ENCODE assay signal across 8 cellular contexts in the genomic region with DNA sequence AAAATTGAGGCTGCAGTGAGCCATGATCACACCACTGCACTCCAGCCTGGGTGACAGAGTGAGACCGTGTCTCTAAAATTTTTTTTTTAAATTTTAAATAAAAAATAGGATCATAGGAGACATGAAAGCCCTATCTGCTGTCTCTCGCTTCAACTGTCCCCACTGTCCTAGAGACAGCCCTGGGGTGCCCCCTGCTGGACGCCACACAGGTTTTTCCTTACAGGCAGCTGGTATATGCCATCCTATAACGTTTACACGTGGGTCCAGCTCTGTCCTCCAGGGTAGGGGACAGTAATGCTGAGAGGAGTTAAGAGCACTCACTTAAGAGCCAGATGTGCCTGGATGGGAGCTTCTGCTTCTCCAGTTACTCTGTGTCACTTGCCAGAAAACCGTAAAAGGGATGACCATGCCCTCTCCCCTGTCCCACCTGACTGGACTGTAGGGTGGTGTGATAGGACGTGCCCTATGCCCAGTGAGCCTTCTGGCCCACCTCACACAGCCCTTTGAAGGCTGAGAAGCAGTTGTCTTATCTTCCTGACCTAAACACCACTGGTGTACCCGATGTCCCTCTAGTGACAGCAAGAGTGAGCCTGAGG. TPM values are rescaled to one million over a fixed set of nuclear protein-coding genes. Genes with fewer than 3 reads are reported as not detected.
DNase-seq lines count a peak whose midpoint lies in the region; ATAC-seq, FAIRE-seq and TF ChIP-seq lines count a peak whose summit lies in the region.

No MANE protein-coding gene starts in this region.

- H3K4me3 Mint-ChIP-seq in T-helper 17 cell, result no peak overlapping the region

- H3K27me3 ChIP-seq in right atrium auricular region (no peaks in the 10 kb centered on the region), small intestine (ENCODE audit: control insufficient read depth in 2 of 2, insufficient read depth in 2 of 2, low read length in 2 of 2) (no peaks in the 10 kb centered on the region)

- H3K36me3 Mint-ChIP-seq in T-helper 17 cell (ENCODE audit: low read depth), result no peaks in the 10 kb centered on the region

- peaks cover 8% of the 10 kb centered on the region for H3K4me1 Mint-ChIP-seq in T-helper 17 cell

- H3K27ac ChIP-seq in right atrium auricular region (no peak overlapping the region), small intestine (ENCODE audit: low read depth in 1 of 2, low read length in 1 of 2) (no peak overlapping the region)

- DNase-seq in GM03348 (ENCODE audit: low spot score), result peak; percentile 85
- peak; percentile 65 for DNase-seq in NCI-H1694 (lab: John Stamatoyannopoulos, UW)
- peak; percentile 61 to 76 (median 62) for DNase-seq in T-helper 17 cell
- DNase-seq in amniotic epithelial cell (ENCODE audit: low read depth), result peak; percentile 46
- peak; percentile 73 for DNase-seq in right atrium auricular region (ENCODE audit: low spot score)
- DNase-seq in small intestine, result peak; percentile 80

- H3K4me1 ChIP-seq in right atrium auricular region, result peaks cover 0 to 30% of the 10 kb centered on the region in 2 donors
- no peaks in the 10 kb centered on the region for H3K4me1 ChIP-seq in small intestine (ENCODE audit: control insufficient read depth in 2 of 2, insufficient read depth in 1 of 2, low read depth in 1 of 2, low read length in 1 of 2)

- H3K36me3 ChIP-seq in right atrium auricular region (no peaks in the 10 kb centered on the region), small intestine (ENCODE audit: control insufficient read depth in 2 of 2, insufficient read depth in 2 of 2, low read length in 2 of 2) (no peaks in the 10 kb centered on the region)

- 23 to 33% (median 26%) methylated on average over 8 of the region's 8 CpGs for WGBS in small intestine, 3 donors

- peak; percentile 65 to 82 for TF ChIP-seq CTCF in right atrium auricular region (IDR thresholded peaks at IDR 0.05)

- H3K27me3 Mint-ChIP-seq in T-helper 17 cell, result peaks cover 11% of the 10 kb centered on the region

- H3K27ac Mint-ChIP-seq in T-helper 17 cell, result no peak overlapping the region

- FAIRE-seq in small intestine (lab: Jason Lieb, UNC), result no peak

- no peak overlapping the region for H3K4me3 ChIP-seq in right atrium auricular region
- no peak overlapping the region for H3K4me3 ChIP-seq in small intestine (ENCODE audit: low read depth in 1 of 2, low read length in 2 of 2)

- H3K9me3 ChIP-seq in T-helper 17 cell (ENCODE audit: control insufficient read depth, low read length, poor library complexity, severe bottlenecking), result no peaks in the 10 kb centered on the region
- H3K9me3 ChIP-seq in right atrium auricular region, result no peaks in the 10 kb centered on the region
- H3K9me3 ChIP-seq in small intestine (ENCODE audit: control insufficient read depth, low read depth), result no peaks in the 10 kb centered on the region

- ATAC-seq in T-helper 17 cell, result peak; percentile 62
- ATAC-seq in HG03097 (IDR thresholded peaks at IDR 0.05; ENCODE audit: low FRiP score, unreplicated experiment), result no peak
- ATAC-seq in HG03439 (IDR thresholded peaks at IDR 0.05; ENCODE audit: unreplicated experiment), result no peak

RNA-seq across cellular contexts. Expression of gene FBXO2, which starts 8.5 kb away (rescaled TPM):
- total RNA-seq in T-helper 17 cell (1 to 10 TPM; 1.3 to 2.2 TPM), right atrium auricular region (10 to 100 TPM in 1 of 2 donors, 1 to 10 TPM in 1; 2.5 to 16.7 TPM)
- polyA plus RNA-seq in small intestine, result 10 to 100 TPM in 2 of 3 donors, 1 to 10 TPM in 1; 5.7 to 47.2 (median 43.5) TPM

RNA-seq across cellular contexts. Expression of gene FBXO44, which starts 8.9 kb away (rescaled TPM):
- total RNA-seq in T-helper 17 cell (10 to 100 TPM; 36.2 to 36.5 TPM), right atrium auricular region (10 to 100 TPM; 15.5 to 20.5 TPM)
- 10 to 100 TPM; 11.0 to 32.4 (median 24.9) TPM for polyA plus RNA-seq in small intestine

RNA-seq across cellular contexts. Expression of gene FBXO6, which starts 18.2 kb away (rescaled TPM):
- total RNA-seq in T-helper 17 cell, result 1 to 10 TPM; 2.7 to 4.2 TPM
- total RNA-seq in right atrium auricular region, result 10 to 100 TPM in 1 of 2 donors, 1 to 10 TPM in 1; 8.0 to 10.8 TPM
- polyA plus RNA-seq in small intestine, result 10 to 100 TPM; 10.2 to 41.6 (median 28.1) TPM

RNA-seq across cellular contexts. Expression of gene MAD2L2, which starts 35.2 kb away (rescaled TPM):
- 10 to 100 TPM; 23.2 to 28.1 TPM for total RNA-seq in T-helper 17 cell
- 10 to 100 TPM; 18.7 to 31.1 TPM for total RNA-seq in right atrium auricular region
- polyA plus RNA-seq in small intestine, result 10 to 100 TPM; 17.2 to 34.6 (median 25.4) TPM

RNA-seq across cellular contexts. Expression of gene DRAXIN, which starts 45.7 kb away (rescaled TPM):
- under 1 TPM in 1 of 2 donors, not detected in 1; 0.17 TPM for total RNA-seq in T-helper 17 cell
- not detected for total RNA-seq in right atrium auricular region
- under 1 TPM in 1 of 3 donors, not detected in 2; 0.07 TPM for polyA plus RNA-seq in small intestine
